In genomic region chr13:112203614-112204013, GRCh38 we compare ENCODE assay signal across 19 cellular contexts.
A peak's percentile ranks its signal among the peaks of the same experiment; 100 is the strongest.
DNase-seq lines count a peak whose midpoint lies in the region; ATAC-seq, FAIRE-seq and TF ChIP-seq lines count a peak whose summit lies in the region.
"Had no signal": no experiment of that assay in that cellular context is flagged by ENCODE, and none has a peak within 500 bp of the region (broad histone marks: within the 10 kb centered on the region; RNA-seq: fewer than 3 reads in every experiment).

No MANE protein-coding gene starts in this region.

- H3K27me3 ChIP-seq in HepG2 (ENCODE audit: control insufficient read depth in 1 of 2, insufficient read depth in 2 of 2, low read length in 2 of 2), result peaks cover 7 to 67% of the 10 kb centered on the region in 2 experiments
- H3K27me3 ChIP-seq in right lobe of liver, result no peaks in the 10 kb centered on the region
- peaks cover 0 to 38% (median 29%) of the 10 kb centered on the region in 4 experiments; a peak in 6 of 7 replicates for H3K27me3 ChIP-seq in H1 (replicated peaks in 1 of 4; ENCODE audit: control insufficient read depth in 3 of 4, extremely low read depth in 1 of 4, insufficient read depth in 3 of 4, low read length in 3 of 4)
- H3K27me3 ChIP-seq in neural cell (ENCODE audit: insufficient read depth, low read depth, low read length), result no peaks in the 10 kb centered on the region
- no peaks in the 10 kb centered on the region for H3K27me3 ChIP-seq in naive thymus-derived CD4-positive, alpha-beta T cell (ENCODE audit: control insufficient read depth in 2 of 2, insufficient read depth in 2 of 2, low read length in 2 of 2)

- H3K27ac Mint-ChIP-seq in naive thymus-derived CD4-positive, alpha-beta T cell, result no peak overlapping the region
- H3K27ac Mint-ChIP-seq: CD4-positive, alpha-beta T cell; HFFc6 had no signal

- H2BK5ac ChIP-seq in H1 (ENCODE audit: low read depth, low read length), result no peak overlapping the region; the same call in 1 of the 2 replicates

- no peaks in the 10 kb centered on the region for H3K9me3 Mint-ChIP-seq in naive thymus-derived CD4-positive, alpha-beta T cell
- H3K9me3 Mint-ChIP-seq: CD4-positive, alpha-beta T cell had no signal

- H4K20me1 ChIP-seq in HepG2 (ENCODE audit: insufficient read depth, low read length) (no peaks in the 10 kb centered on the region), H1 (replicated peaks in 1 of 2; ENCODE audit: control insufficient read depth in 1 of 2, insufficient read depth in 2 of 2, low read length in 2 of 2) (peaks cover 0 to 3% of the 10 kb centered on the region in 2 experiments), neural cell (ENCODE audit: insufficient read depth) (no peaks in the 10 kb centered on the region)

- CTCF ChIA-PET in HepG2 (lab: Yijun Ruan, JAX; ENCODE audit: low intra/inter-chr PET ratio, low total read pairs), result no interaction called here
- CTCF ChIA-PET in H1 (lab: Charles Lee; ENCODE audit: partially characterized antibody), result interaction anchor here (1.2 to 4.0 kb wide), 4 partner anchors 9 to 240 kb away, joined by 3 to 17 read pairs (median 4); no protein-coding TSS in a partner anchor
- CTCF ChIA-PET in naive thymus-derived CD4-positive, alpha-beta T cell (lab: Charles Lee), result no interaction called here

- peak overlapping the region; percentile 64 for H3K4ac ChIP-seq in H1 (replicated peaks; ENCODE audit: insufficient read length, low read depth, low read length)

- peak overlapping the region; percentile 45; the same call in 1 of the 2 replicates for H2BK12ac ChIP-seq in H1 (ENCODE audit: low read depth, low read length)

- H3K23ac ChIP-seq in H1 (ENCODE audit: insufficient read length), result no peak overlapping the region

- no peak overlapping the region for H4K5ac ChIP-seq in H1 (ENCODE audit: insufficient read length, low read depth, low read length)

- H3K36me3 ChIP-seq in HepG2 (replicated peaks in 1 of 2; ENCODE audit: control insufficient read depth in 1 of 2, insufficient read depth in 2 of 2, low read length in 2 of 2) (no peaks in the 10 kb centered on the region), right lobe of liver (no peaks in the 10 kb centered on the region), H1 (ENCODE audit: control insufficient read depth in 2 of 4, insufficient read depth in 4 of 4, low read length in 3 of 4) (no peaks in the 10 kb centered on the region), neural cell (ENCODE audit: insufficient read depth, low read length) (no peaks in the 10 kb centered on the region)
- H3K36me3 ChIP-seq in naive thymus-derived CD4-positive, alpha-beta T cell (ENCODE audit: control insufficient read depth in 2 of 3, insufficient read depth in 3 of 3, low read length in 3 of 3), result no peaks in the 10 kb centered on the region
- H3K36me3 ChIP-seq: HAP-1 had no signal

- H3K4me2 ChIP-seq in HepG2 (ENCODE audit: low read depth, low read length), result no peak overlapping the region
- no peak overlapping the region; a peak in 1 of 4 replicates for H3K4me2 ChIP-seq in H1 (ENCODE audit: insufficient read depth in 1 of 2, low read depth in 2 of 2, low read length in 2 of 2)
- H3K4me2 ChIP-seq in neural cell (ENCODE audit: low read length), result no peak overlapping the region

- 71% methylated on average over 1 of the region's 6 CpGs for WGBS in HepG2 (ENCODE audit: low lambda C conversion rate)
- WGBS in right lobe of liver (ENCODE audit: insufficient coverage, low coverage, low lambda C conversion rate, missing lambda C conversion rate), result no CpG with 5 or more reads among the region's 6 CpGs
- 81% methylated on average over 6 of the region's 6 CpGs; no CpG with 5 or more reads in 1 of the 2 experiments for whole genome bisulfite sequencing in H1 (ENCODE audit: extremely low coverage in 1 of 2, insufficient coverage in 1 of 2, insufficient read length in 1 of 2, insufficient replicate concordance in 2 of 2, low coverage in 1 of 2, low lambda C conversion rate in 2 of 2, missing lambda C conversion rate in 1 of 2), 2 experiments

- no peaks in the 10 kb centered on the region for H3K79me1 ChIP-seq in H1 (ENCODE audit: low read depth, low read length)

- no peak overlapping the region; the same call in 1 of the 2 replicates for H4K8ac ChIP-seq in H1 (ENCODE audit: extremely low read depth, insufficient read depth, low read length)

- peaks cover 0 to 6% (median 0%) of the 10 kb centered on the region in 5 donors for H3K36me3 Mint-ChIP-seq in naive thymus-derived CD4-positive, alpha-beta T cell

- no TSS peak for BruUV-seq in HepG2 (replicated peaks; lab: Mats Ljungman, UMichigan)

- H2BK20ac ChIP-seq in H1 (ENCODE audit: low read length), result no peak overlapping the region

- TF ChIP-seq EP300 in HepG2 (IDR thresholded peaks at IDR 0.05; ENCODE audit: low read depth in 2 of 2, low read length in 2 of 2) (no peak), HepG2 (CRISPR knock-in tag; IDR thresholded peaks at IDR 0.05; ENCODE audit: borderline replicate concordance) (no peak), H1 (IDR thresholded peaks at IDR 0.05; ENCODE audit: borderline replicate concordance in 1 of 2, low read depth in 2 of 2, low read length in 2 of 2) (no peak), neural cell (conservative IDR thresholded peaks at IDR 0.05; ENCODE audit: poor library complexity, severe bottlenecking) (no peak)

- no peak overlapping the region for H2AFZ ChIP-seq in HepG2 (ENCODE audit: low read length)
- H2AFZ ChIP-seq in H1 (ENCODE audit: low read length), result no peak overlapping the region
- no peak overlapping the region for H2AFZ ChIP-seq in neural cell (ENCODE audit: low read depth, low read length)

- no peak for DNase-seq in HepG2 (ENCODE audit: low spot score)
- DNase-seq in right lobe of liver, result no peak
- no peak for DNase-seq in H1 (ENCODE audit: low read depth in 1 of 2, low spot score in 2 of 2)
- DNase-seq in urothelium cell line (ENCODE audit: low spot score), result no peak
- DNase-seq in SK-N-DZ (ENCODE audit: low spot score), result no peak
- no peak for DNase-seq in HCEC 1CT
- DNase-seq in naive thymus-derived CD4-positive, alpha-beta T cell, result no peak
- DNase-seq: 8988T; AML-193; C1 segment of cervical spinal cord; Calu3; CD4-positive, alpha-beta T cell; DMS 273 treated with DMSO at 0.1 percent for 48 hours; GOT3; HFFc6; IMR-90 had no signal

- no peak for ATAC-seq in HepG2
- ATAC-seq in right lobe of liver, result no peak
- no peak for ATAC-seq in naive thymus-derived CD4-positive, alpha-beta T cell
- ATAC-seq: GM12878 had no signal

- H4K91ac ChIP-seq in H1 (replicated peaks; ENCODE audit: insufficient read length, low read length), result peak overlapping the region; percentile 59

- H3K4me3 ChIP-seq in HepG2 (replicated peaks in 1 of 3; ENCODE audit: insufficient read depth in 1 of 3, low read depth in 2 of 3, low read length in 3 of 3) (no peak overlapping the region), right lobe of liver (no peak overlapping the region), H1 (ENCODE audit: extremely low read depth in 1 of 4, insufficient read depth in 2 of 4, low read depth in 3 of 4, low read length in 4 of 4) (no peak overlapping the region), neural cell (ENCODE audit: low read length) (no peak overlapping the region)
- H3K4me3 ChIP-seq in naive thymus-derived CD4-positive, alpha-beta T cell (ENCODE audit: low read length), result no peak overlapping the region
- H3K4me3 ChIP-seq: GM12878, HAP-1 had no signal

- H3K27ac ChIP-seq in HepG2 (ENCODE audit: extremely low read length, insufficient read depth, low read length) (no peak overlapping the region), right lobe of liver (no peak overlapping the region), H1 (ENCODE audit: low read depth, low read length) (no peak overlapping the region), neural cell (ENCODE audit: low read length) (no peak overlapping the region)
- H3K27ac ChIP-seq in naive thymus-derived CD4-positive, alpha-beta T cell (ENCODE audit: low read depth, low read length), result no peak overlapping the region

- H3F3A ChIP-seq in neural cell (ENCODE audit: insufficient read depth, low read length, poor library complexity, severe bottlenecking), result no peaks in the 10 kb centered on the region

- H2AK5ac ChIP-seq in H1 (ENCODE audit: low read depth, low read length), result peak overlapping the region; percentile 44; the same call in 1 of the 2 replicates

- no peak for TF ChIP-seq RAD21 in HepG2 (CRISPR knock-in tag; IDR thresholded peaks at IDR 0.05)
- TF ChIP-seq RAD21 in H1 (IDR thresholded peaks at IDR 0.05 in 1 of 2, conservative IDR thresholded peaks at IDR 0.05 in 1 of 2; ENCODE audit: low read depth in 2 of 2, low read length in 2 of 2), result no peak
- no peak for TF ChIP-seq RAD21 in neural cell (conservative IDR thresholded peaks at IDR 0.05)

- POLR2A ChIA-PET in HepG2 (lab: Yijun Ruan, JAX) (no interaction called here), H1 (lab: Charles Lee; ENCODE audit: partially characterized antibody) (no interaction called here)
- POLR2A ChIA-PET in naive thymus-derived CD4-positive, alpha-beta T cell (lab: Charles Lee), result no interaction called here

- no peaks in the 10 kb centered on the region for H3K9me3 ChIP-seq in HepG2 (ENCODE audit: low read length)
- H3K9me3 ChIP-seq in right lobe of liver, result peaks cover 0 to 3% (median 0%) of the 10 kb centered on the region in 4 donors
- no peaks in the 10 kb centered on the region for H3K9me3 ChIP-seq in H1 (ENCODE audit: insufficient read depth in 2 of 2, low read depth in 1 of 2, low read length in 1 of 2)
- no peaks in the 10 kb centered on the region for H3K9me3 ChIP-seq in neural cell (ENCODE audit: low read length)
- no peaks in the 10 kb centered on the region for H3K9me3 ChIP-seq in naive thymus-derived CD4-positive, alpha-beta T cell (ENCODE audit: control insufficient read depth in 2 of 3, low read length in 3 of 3)
- H3K9me3 ChIP-seq: HAP-1 had no signal

- peaks cover 2% of the 10 kb centered on the region; the same call in 1 of the 2 replicates for H3K23me2 ChIP-seq in H1 (ENCODE audit: low read depth, low read length)

- no peaks in the 10 kb centered on the region for H3K9me2 ChIP-seq in neural cell (ENCODE audit: insufficient read depth, low read length)

- peak overlapping the region; percentile 15 for H2BK120ac ChIP-seq in H1 (replicated peaks; ENCODE audit: low read depth, low read length)

- H3K9ac ChIP-seq in HepG2 (ENCODE audit: insufficient read depth, low read depth, low read length) (no peak overlapping the region), H1 (replicated peaks in 1 of 4; ENCODE audit: extremely low read depth in 1 of 4, low read depth in 3 of 4, low read length in 3 of 4) (no peak overlapping the region), neural cell (ENCODE audit: low read length) (no peak overlapping the region)

- no peak overlapping the region for H3K18ac ChIP-seq in H1 (ENCODE audit: extremely low read depth, low read length)

- peak overlapping the region; percentile 8 for H2BK15ac ChIP-seq in H1 (ENCODE audit: low read length)

- intact Hi-C loops in HepG2 (cut with micrococcal nuclease; ENCODE audit: unreplicated experiment), result no loop called here
- intact Hi-C loops in right lobe of liver (cut with DNase I), result no loop called here
- intact Hi-C loops in naive thymus-derived CD4-positive, alpha-beta T cell (cut with micrococcal nuclease), result no loop called here

- H3K4me1 Mint-ChIP-seq in naive thymus-derived CD4-positive, alpha-beta T cell, result peaks cover 1 to 17% (median 7%) of the 10 kb centered on the region in 7 donors

- in situ Hi-C loops in HepG2 (cut with HindIII; ENCODE audit: extremely low pct_ligation_motif_present, low pct_unique_long_range_greater_than_20kb), result loop anchor here (25.0 kb wide), 1 partner anchor 234 kb away; no protein-coding TSS in a partner anchor

- peak overlapping the region; percentile 58 for H3K14ac ChIP-seq in H1 (ENCODE audit: insufficient read length)

- TF ChIP-seq POLR2A in HepG2 (IDR thresholded peaks at IDR 0.05; ENCODE audit: insufficient read depth in 1 of 2, low read depth in 2 of 2, low read length in 2 of 2) (no peak), right lobe of liver (IDR thresholded peaks at IDR 0.05) (no peak), H1 (IDR thresholded peaks at IDR 0.05; ENCODE audit: control extremely low read depth in 1 of 2, low read depth in 2 of 2, low read length in 2 of 2) (no peak)

- H3K4me1 ChIP-seq in HepG2 (ENCODE audit: insufficient read depth, low read length), result no peaks in the 10 kb centered on the region
- H3K4me1 ChIP-seq in right lobe of liver, result no peaks in the 10 kb centered on the region
- H3K4me1 ChIP-seq in H1 (replicated peaks in 1 of 4; ENCODE audit: control insufficient read depth in 3 of 4, insufficient read depth in 4 of 4, low read length in 3 of 4), result peaks cover 2 to 16% (median 9%) of the 10 kb centered on the region in 4 experiments
- no peaks in the 10 kb centered on the region for H3K4me1 ChIP-seq in naive thymus-derived CD4-positive, alpha-beta T cell (ENCODE audit: control insufficient read depth in 2 of 2, insufficient read depth in 2 of 2, low read length in 2 of 2)
- H3K4me1 ChIP-seq: HAP-1 had no signal

- H3K79me2 ChIP-seq in HepG2 (ENCODE audit: insufficient read depth, low read length) (no peaks in the 10 kb centered on the region), H1 (ENCODE audit: control insufficient read depth in 1 of 2, insufficient read depth in 2 of 2, low read length in 2 of 2) (no peaks in the 10 kb centered on the region), neural cell (replicated peaks; ENCODE audit: insufficient read depth, low read length) (no peaks in the 10 kb centered on the region)

- no peak for FAIRE-seq in HepG2 (lab: Jason Lieb, UNC)
- no peak for FAIRE-seq in H1 (lab: Jason Lieb, UNC)
- FAIRE-seq in urothelium cell line (lab: Jason Lieb, UNC), result peak; percentile 98
- FAIRE-seq: GM12878 had no signal

- no peak for TF ChIP-seq CTCF in HepG2 (CRISPR knock-in tag; IDR thresholded peaks at IDR 0.05)
- no peak for TF ChIP-seq CTCF in right lobe of liver (IDR thresholded peaks at IDR 0.05)
- no peak for TF ChIP-seq CTCF in H1 (IDR thresholded peaks at IDR 0.05; ENCODE audit: control extremely low read depth in 1 of 3, insufficient read depth in 1 of 3, low read depth in 1 of 3, low read length in 3 of 3)
- no peak for TF ChIP-seq CTCF in neural cell (IDR thresholded peaks at IDR 0.05; ENCODE audit: poor library complexity, severe bottlenecking)

- peaks cover 41 to 64% (median 51%) of the 10 kb centered on the region in 5 donors for H3K27me3 Mint-ChIP-seq in naive thymus-derived CD4-positive, alpha-beta T cell

- no peak overlapping the region for H3K4me3 Mint-ChIP-seq in naive thymus-derived CD4-positive, alpha-beta T cell
- H3K4me3 Mint-ChIP-seq: CD4-positive, alpha-beta T cell; HFFc6 had no signal

- H3K56ac ChIP-seq in H1 (replicated peaks; ENCODE audit: insufficient read length, low read depth, low read length), result no peak overlapping the region
